ENCODE assay signal across 18 cellular contexts in genomic region chr16:19133600-19133999, GRCh38. TPM values are rescaled to one million over a fixed set of nuclear protein-coding genes. Genes with fewer than 3 reads are reported as not detected.
A peak's percentile ranks its signal among the peaks of the same experiment; 100 is the strongest.
DNase-seq lines count a peak whose midpoint lies in the region; ATAC-seq and TF ChIP-seq lines count a peak whose summit lies in the region.
"Had no signal": no experiment of that assay in that cellular context is flagged by ENCODE, and none has a peak within 500 bp of the region (broad histone marks: within the 10 kb centered on the region; RNA-seq: fewer than 3 reads in every experiment).

No MANE protein-coding gene starts in this region.

- ATAC-seq in activated T-cell treated with anti-CD3 and anti-CD28 coated beads, Interleukin-2, amount 50 U/mL, for 4 hours, result no peak
- ATAC-seq in GM19455 (IDR thresholded peaks at IDR 0.05; ENCODE audit: unreplicated experiment), result no peak
- ATAC-seq: CD8-positive, alpha-beta T cell; GM12878 had no signal

- no peaks in the 10 kb centered on the region for H3K36me3 ChIP-seq in BLaER1 treated with 17β-estradiol and CSF1 and Interleukin-3, amounts not matched to agents 10 nM and 100 nM
- H3K36me3 ChIP-seq: HAP-1 had no signal

- H3K27ac Mint-ChIP-seq in IgD-negative memory B cell (peak overlapping the region in 2 of 3 donors; percentile 43 to 53), endothelial cell (ENCODE audit: unreplicated experiment) (peak overlapping the region; percentile 100)
- H3K27ac Mint-ChIP-seq: CD4-positive, CD25-positive, alpha-beta regulatory T cell; CD8-positive, alpha-beta T cell; HFFc6 had no signal

- H3K27me3 Mint-ChIP-seq in IgD-negative memory B cell (peaks cover 5% of the 10 kb centered on the region), endothelial cell (ENCODE audit: unreplicated experiment) (peaks cover 8% of the 10 kb centered on the region)
- peaks cover 3% of the 10 kb centered on the region for H3K27me3 Mint-ChIP-seq in activated T-cell treated with anti-CD3 and anti-CD28 coated beads, Interleukin-2, amount 50 U/mL, for 4 hours (ENCODE audit: low read depth)

- DNase-seq in endothelial cell (ENCODE audit: low spot score), result no peak
- no peak for DNase-seq in activated T-cell treated with anti-CD3 and anti-CD28 coated beads, Interleukin-2, amount 50 U/mL, for 4 hours
- no peak for DNase-seq in NCI-H226
- DNase-seq: Caco-2; CD4-positive, CD25-positive, alpha-beta regulatory T cell; CD8-positive, alpha-beta T cell; DMS79; EL; GDM1; GOT3; HFFc6 had no signal

- H3K9me3 ChIP-seq in BLaER1 treated with 17β-estradiol and CSF1 and Interleukin-3, amounts not matched to agents 10 nM and 100 nM (replicated peaks in 1 of 11), result no peaks in the 10 kb centered on the region; a peak in 1 of 22 replicates
- H3K9me3 ChIP-seq: Caco-2, HAP-1 had no signal

- no peaks in the 10 kb centered on the region for H3K27me3 ChIP-seq in BLaER1 treated with 17β-estradiol and CSF1 and Interleukin-3, amounts not matched to agents 10 nM and 100 nM

- H3K36me3 Mint-ChIP-seq in IgD-negative memory B cell (no peaks in the 10 kb centered on the region), endothelial cell (ENCODE audit: low read depth, unreplicated experiment) (peaks cover 4% of the 10 kb centered on the region)
- H3K36me3 Mint-ChIP-seq in activated T-cell treated with anti-CD3 and anti-CD28 coated beads, Interleukin-2, amount 50 U/mL, for 4 hours (ENCODE audit: insufficient read depth), result no peaks in the 10 kb centered on the region
- H3K36me3 Mint-ChIP-seq: CD4-positive, CD25-positive, alpha-beta regulatory T cell; CD8-positive, alpha-beta T cell had no signal

- no peaks in the 10 kb centered on the region for H4K20me1 ChIP-seq in BLaER1 treated with 17β-estradiol and CSF1 and Interleukin-3, amounts not matched to agents 10 nM and 100 nM

- H3K4me1 Mint-ChIP-seq in IgD-negative memory B cell, result peaks cover 25 to 37% (median 32%) of the 10 kb centered on the region in 3 donors
- H3K4me1 Mint-ChIP-seq in endothelial cell (ENCODE audit: unreplicated experiment), result peaks cover 65% of the 10 kb centered on the region
- H3K4me1 Mint-ChIP-seq in activated T-cell treated with anti-CD3 and anti-CD28 coated beads, Interleukin-2, amount 50 U/mL, for 4 hours (ENCODE audit: low read depth), result peaks cover 11% of the 10 kb centered on the region

- peak overlapping the region in 1 of 4 donors; percentile 65 for H3K4me3 Mint-ChIP-seq in IgD-negative memory B cell
- no peak overlapping the region for H3K4me3 Mint-ChIP-seq in endothelial cell (ENCODE audit: unreplicated experiment)
- H3K4me3 Mint-ChIP-seq in activated T-cell treated with anti-CD3 and anti-CD28 coated beads, Interleukin-2, amount 50 U/mL, for 4 hours, result no peak overlapping the region
- H3K4me3 Mint-ChIP-seq: CD4-positive, CD25-positive, alpha-beta regulatory T cell; CD8-positive, alpha-beta T cell; HFFc6 had no signal

- no peak overlapping the region for H3K4me3 ChIP-seq in BLaER1 treated with 17β-estradiol and CSF1 and Interleukin-3, amounts not matched to agents 10 nM and 100 nM
- H3K4me3 ChIP-seq: GM12878, HAP-1 had no signal

- H3K9ac ChIP-seq in BLaER1 treated with 17β-estradiol and CSF1 and Interleukin-3, amounts not matched to agents 10 nM and 100 nM, result no peak overlapping the region

- no peak for TF ChIP-seq CTCF in endothelial cell (IDR thresholded peaks at IDR 0.05; ENCODE audit: unreplicated experiment)

- peak overlapping the region in 4 of 11 experiments; percentile 62 to 86 (median 80); a peak in 6 of 22 replicates for H3K27ac ChIP-seq in BLaER1 treated with 17β-estradiol and CSF1 and Interleukin-3, amounts not matched to agents 10 nM and 100 nM
- H3K27ac ChIP-seq: C4-2B had no signal

- H3K9me3 Mint-ChIP-seq in IgD-negative memory B cell, result no peaks in the 10 kb centered on the region
- no peaks in the 10 kb centered on the region for H3K9me3 Mint-ChIP-seq in endothelial cell (ENCODE audit: unreplicated experiment)
- no peaks in the 10 kb centered on the region for H3K9me3 Mint-ChIP-seq in activated T-cell treated with anti-CD3 and anti-CD28 coated beads, Interleukin-2, amount 50 U/mL, for 4 hours
- H3K9me3 Mint-ChIP-seq: CD8-positive, alpha-beta T cell; HFFc6 had no signal

- peaks cover 44 to 99% (median 78%) of the 10 kb centered on the region in 10 experiments for H3K4me1 ChIP-seq in BLaER1 treated with 17β-estradiol and CSF1 and Interleukin-3, amounts not matched to agents 10 nM and 100 nM
- H3K4me1 ChIP-seq: HAP-1 had no signal

- H3K4me2 ChIP-seq in BLaER1 treated with 17β-estradiol and CSF1 and Interleukin-3, amounts not matched to agents 10 nM and 100 nM, result peak overlapping the region in 6 of 11 experiments; percentile 85 to 91 (median 87); a peak in 9 of 22 replicates

RNA-seq across cellular contexts. Expression of gene ITPRIPL2, which starts 19.8 kb away (rescaled TPM):
- 4.7 TPM for polyA plus RNA-seq in IgD-negative memory B cell
- 65.1 TPM for total RNA-seq in endothelial cell (ENCODE audit: unreplicated experiment)
- 10 to 100 TPM in 1 of 3 donors, 1 to 10 TPM in 2; 6.0 to 12.3 (median 7.8) TPM for total RNA-seq in activated T-cell treated with anti-CD3 and anti-CD28 coated beads, Interleukin-2, amount 50 U/mL, for 4 hours

RNA-seq across cellular contexts. Expression of gene SYT17, which starts 34.4 kb away (rescaled TPM):
- polyA plus RNA-seq in IgD-negative memory B cell, result 3.2 TPM
- 16.4 TPM for total RNA-seq in endothelial cell (ENCODE audit: unreplicated experiment)
- under 1 TPM; 0.19 to 0.30 (median 0.29) TPM for total RNA-seq in activated T-cell treated with anti-CD3 and anti-CD28 coated beads, Interleukin-2, amount 50 U/mL, for 4 hours
- total RNA-seq: CD4-positive, CD25-positive, alpha-beta regulatory T cell; CD8-positive, alpha-beta T cell; HFFc6 had no signal
- polyA plus RNA-seq: BJ had no signal

Comparison
In these comparisons a context has a peak if more than half of its experiments do, and no peak if none do; other contexts are left out.
1. RNA of gene SYT17, which starts 34.4 kb away (total RNA-seq): 16.4 TPM in endothelial cell (single experiment); 0.19 to 0.30 TPM in activated T-cell treated with anti-CD3 and anti-CD28 coated beads, Interleukin-2, amount 50 U/mL, for 4 hours; every median in the first group is over 10 times any median in the second.